16 cellular contexts compared by ENCODE assay signal in the genomic region with DNA sequence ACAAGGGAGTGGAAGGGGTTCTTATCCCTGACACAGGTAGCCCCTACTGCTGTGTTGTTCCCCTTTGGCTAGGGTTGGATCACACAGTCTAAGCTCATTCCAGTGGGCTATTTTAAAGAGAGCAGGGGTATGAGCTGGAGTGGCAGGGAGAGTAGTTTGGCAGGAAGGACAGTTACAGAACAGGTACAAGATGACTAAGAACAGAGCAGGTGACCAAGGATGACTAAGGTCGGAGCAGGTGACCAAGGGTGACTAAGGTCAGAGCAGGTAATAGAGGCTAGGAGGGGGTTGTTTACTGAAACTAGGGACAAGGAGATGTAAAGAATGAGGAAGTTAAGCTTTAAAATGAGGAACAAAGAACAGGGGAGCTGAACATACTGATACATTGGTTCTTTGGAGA.
"Had no signal": no experiment of that assay in that cellular context is flagged by ENCODE, and none has a peak within 500 bp of the region (broad histone marks: within the 10 kb centered on the region; RNA-seq: fewer than 3 reads in every experiment).

No MANE protein-coding gene starts in this region.

- ATAC-seq: heart right ventricle, lower lobe of right lung had no signal

- H3K9me3 ChIP-seq: thyroid gland had no signal

- H3K4me3 Mint-ChIP-seq: activated B cell treated with CpG ODN at 0.5 μM for 24 hours; activated CD4-positive, alpha-beta memory T cell treated with anti-CD3 and anti-CD28 coated beads for 36 hours; activated naive CD8-positive, alpha-beta T cell treated with anti-CD3 and anti-CD28 coated beads for 36 hours; mesothelial cell of epicardium; nephron had no signal

- H3K27ac ChIP-seq: cardiac muscle cell, esophagus squamous epithelium, heart right ventricle, lower lobe of right lung, thyroid gland had no signal

- H3K4me1 Mint-ChIP-seq: activated naive CD8-positive, alpha-beta T cell treated with anti-CD3 and anti-CD28 coated beads for 36 hours had no signal

- H3K4me1 ChIP-seq: esophagus squamous epithelium, heart right ventricle, lower lobe of right lung had no signal

- H3K4me3 ChIP-seq: cardiac muscle cell, esophagus squamous epithelium, heart right ventricle, lower lobe of right lung, thyroid gland had no signal

- DNase-seq: activated B cell treated with CpG ODN at 0.5 μM for 24 hours; activated CD4-positive, alpha-beta memory T cell treated with anti-CD3 and anti-CD28 coated beads for 36 hours; activated CD4-positive, alpha-beta T cell treated with anti-CD3 and anti-CD28 coated beads for 4 hours; activated naive CD8-positive, alpha-beta T cell treated with anti-CD3 and anti-CD28 coated beads for 36 hours; amygdala; dermis blood vessel endothelial cell; effector memory CD4-positive, alpha-beta T cell; esophagus squamous epithelium; heart right ventricle; lower lobe of right lung; nucleus accumbens; stimulated activated naive CD4-positive, alpha-beta T cell; thyroid gland had no signal

- H3K27me3 ChIP-seq: cardiac muscle cell, thyroid gland had no signal

- H3K27ac Mint-ChIP-seq: activated B cell treated with CpG ODN at 0.5 μM for 24 hours; activated CD4-positive, alpha-beta memory T cell treated with anti-CD3 and anti-CD28 coated beads for 36 hours; activated naive CD8-positive, alpha-beta T cell treated with anti-CD3 and anti-CD28 coated beads for 36 hours; mesothelial cell of epicardium; nephron had no signal

- H3K36me3 ChIP-seq: cardiac muscle cell, esophagus squamous epithelium, heart right ventricle, lower lobe of right lung, thyroid gland had no signal

- H3K27me3 Mint-ChIP-seq: activated B cell treated with CpG ODN at 0.5 μM for 24 hours; activated CD4-positive, alpha-beta memory T cell treated with anti-CD3 and anti-CD28 coated beads for 36 hours; activated naive CD8-positive, alpha-beta T cell treated with anti-CD3 and anti-CD28 coated beads for 36 hours had no signal
